Comparison of ENCODE assay signal across 17 cellular contexts in genomic region chr3:119560160-119560559, GRCh38. TPM values are rescaled to one million over a fixed set of nuclear protein-coding genes. Genes with fewer than 3 reads are reported as not detected.
DNase-seq lines count a peak whose midpoint lies in the region; ATAC-seq and TF ChIP-seq lines count a peak whose summit lies in the region.
"Had no signal": no experiment of that assay in that cellular context is flagged by ENCODE, and none has a peak within 500 bp of the region (broad histone marks: within the 10 kb centered on the region; RNA-seq: fewer than 3 reads in every experiment).

No MANE protein-coding gene starts in this region.

- no peaks in the 10 kb centered on the region for H3K4me1 ChIP-seq in Panc1 (ENCODE audit: control insufficient read depth, insufficient read depth, low read length)
- no peaks in the 10 kb centered on the region for H3K4me1 ChIP-seq in neuronal stem cell (ENCODE audit: control insufficient read depth in 2 of 2, insufficient read depth in 1 of 2, low read depth in 1 of 2, low read length in 2 of 2)
- H3K4me1 ChIP-seq in right lobe of liver = peaks cover 0 to 5% (median 0%) of the 10 kb centered on the region in 4 donors
- peaks cover 0 to 8% (median 3%) of the 10 kb centered on the region in 4 donors for H3K4me1 ChIP-seq in Peyer's patch

- H3K27me3 Mint-ChIP-seq in activated CD4-positive, alpha-beta T cell treated with anti-CD3 and anti-CD28 coated beads, Interleukin-2, amount 10 ng/mL, durations not matched to agents 24 days and 14 days = no peaks in the 10 kb centered on the region

- CTCF ChIA-PET in Panc1 (lab: Charles Lee) = interaction anchor here (0.7 kb wide), 1 partner anchor 116 kb away, joined by 7 read pairs; no protein-coding TSS in a partner anchor

- no peak overlapping the region for H3K4me2 ChIP-seq in neuronal stem cell (ENCODE audit: insufficient read depth, low read length, poor library complexity, severe bottlenecking)

- H3K4ac ChIP-seq in neuronal stem cell (ENCODE audit: low read length) = peak overlapping the region; percentile 6

- no peak overlapping the region for H4K91ac ChIP-seq in neuronal stem cell (ENCODE audit: low read depth, low read length, poor library complexity)

- H3K9ac ChIP-seq in neuronal stem cell (ENCODE audit: low read depth, low read length, poor library complexity) = no peak overlapping the region

- no peak overlapping the region for H2AK5ac ChIP-seq in neuronal stem cell (ENCODE audit: low read depth, low read length)

- peak overlapping the region; percentile 34 for H3K27ac Mint-ChIP-seq in activated CD4-positive, alpha-beta T cell treated with anti-CD3 and anti-CD28 coated beads, Interleukin-2, amount 10 ng/mL, durations not matched to agents 24 days and 14 days
- H3K27ac Mint-ChIP-seq: nephron progenitor cell had no signal

- H3K4me3 ChIP-seq in Panc1 (ENCODE audit: low read depth in 2 of 2, low read length in 2 of 2) (no peak overlapping the region), neuronal stem cell (ENCODE audit: low read length in 2 of 2) (no peak overlapping the region), right lobe of liver (no peak overlapping the region), Peyer's patch (no peak overlapping the region)
- H3K4me3 ChIP-seq: cardiac muscle cell, upper lobe of right lung had no signal

- H3K4me3 Mint-ChIP-seq in activated CD4-positive, alpha-beta T cell treated with anti-CD3 and anti-CD28 coated beads, Interleukin-2, amount 10 ng/mL, durations not matched to agents 24 days and 14 days = peak overlapping the region; percentile 5
- H3K4me3 Mint-ChIP-seq: nephron progenitor cell had no signal

- H3K36me3 ChIP-seq in Panc1 (ENCODE audit: control insufficient read depth, insufficient read depth, low read length) (no peaks in the 10 kb centered on the region), neuronal stem cell (replicated peaks in 1 of 2; ENCODE audit: control insufficient read depth in 2 of 2, insufficient read depth in 2 of 2, low read length in 2 of 2) (no peaks in the 10 kb centered on the region), right lobe of liver (no peaks in the 10 kb centered on the region), Peyer's patch (no peaks in the 10 kb centered on the region)
- H3K36me3 ChIP-seq: cardiac muscle cell, upper lobe of right lung had no signal

- no peak overlapping the region for H4K8ac ChIP-seq in neuronal stem cell (ENCODE audit: low read depth, low read length)

- in situ Hi-C loops in Panc1 (cut with HindIII; ENCODE audit: low pct_unique_long_range_greater_than_20kb, low sequenced_read_pairs) = no loop called here

- DNase-seq in activated CD4-positive, alpha-beta T cell treated with anti-CD3 and anti-CD28 coated beads, Interleukin-2, amount 10 ng/mL, durations not matched to agents 24 days and 14 days = no peak
- no peak for DNase-seq in activated CD4-positive, alpha-beta T cell treated with anti-CD3 and anti-CD28 coated beads for 4 hours
- DNase-seq in Panc1 (ENCODE audit: low read depth, low spot score) = no peak
- no peak for DNase-seq in neuronal stem cell (ENCODE audit: low spot score)
- DNase-seq in HuH-7 (ENCODE audit: low spot score) = no peak
- no peak for DNase-seq in right lobe of liver
- DNase-seq in Peyer's patch = no peak
- DNase-seq: activated gamma-delta T cell, amniotic stem cell, GOT3, NCI-H2081 treated with DMSO at 0.1 percent for 48 hours had no signal

- H2BK5ac ChIP-seq in neuronal stem cell (ENCODE audit: low read length) = no peak overlapping the region

- H2BK120ac ChIP-seq in neuronal stem cell (ENCODE audit: low read depth, low read length) = no peak overlapping the region

- no peaks in the 10 kb centered on the region for H3K79me1 ChIP-seq in neuronal stem cell (ENCODE audit: low read depth, low read length)

- H2BK12ac ChIP-seq in neuronal stem cell (ENCODE audit: low read length) = no peak overlapping the region

- H3K27me3 ChIP-seq in Panc1 (ENCODE audit: control insufficient read depth, insufficient read depth, low read length) (no peaks in the 10 kb centered on the region; the same call in 1 of the 2 replicates), neuronal stem cell (ENCODE audit: control insufficient read depth in 3 of 3, insufficient read depth in 3 of 3, low read depth in 1 of 3, low read length in 3 of 3) (peaks cover 0 to 21% (median 0%) of the 10 kb centered on the region in 3 experiments), right lobe of liver (no peaks in the 10 kb centered on the region), Peyer's patch (no peaks in the 10 kb centered on the region)
- H3K27me3 ChIP-seq: cardiac muscle cell, upper lobe of right lung had no signal

- no peak for TF ChIP-seq CTCF in Panc1 (IDR thresholded peaks at IDR 0.05)
- no peak for TF ChIP-seq CTCF in right lobe of liver (IDR thresholded peaks at IDR 0.05)
- TF ChIP-seq CTCF in Peyer's patch (IDR thresholded peaks at IDR 0.05) = no peak

- no peak overlapping the region for H3K23ac ChIP-seq in neuronal stem cell (ENCODE audit: low read depth, low read length, poor library complexity)

- peaks cover 18% of the 10 kb centered on the region for H3K36me3 Mint-ChIP-seq in activated CD4-positive, alpha-beta T cell treated with anti-CD3 and anti-CD28 coated beads, Interleukin-2, amount 10 ng/mL, durations not matched to agents 24 days and 14 days (ENCODE audit: low read depth)

- no peak overlapping the region for H2BK15ac ChIP-seq in neuronal stem cell (ENCODE audit: low read length)

- no peak for TF ChIP-seq POLR2A in right lobe of liver (IDR thresholded peaks at IDR 0.05)
- TF ChIP-seq POLR2A in Peyer's patch (IDR thresholded peaks at IDR 0.05) = no peak

- WGBS in neuronal stem cell (ENCODE audit: extremely low coverage in 2 of 2, insufficient read length in 2 of 2, insufficient replicate concordance in 1 of 2), 2 donors = no CpG with 5 or more reads among the region's 5 CpGs
- 81% methylated on average over 5 of the region's 5 CpGs for WGBS in right lobe of liver (ENCODE audit: insufficient coverage, low coverage, low lambda C conversion rate, missing lambda C conversion rate)

- ATAC-seq in GM21723 (IDR thresholded peaks at IDR 0.05; ENCODE audit: unreplicated experiment) (peak; percentile 1), Panc1 (peak; percentile 31; the same call in 1 of the 2 replicates), right lobe of liver (no peak)

- H3K9me3 Mint-ChIP-seq in activated CD4-positive, alpha-beta T cell treated with anti-CD3 and anti-CD28 coated beads, Interleukin-2, amount 10 ng/mL, durations not matched to agents 24 days and 14 days = no peaks in the 10 kb centered on the region
- H3K9me3 Mint-ChIP-seq: nephron progenitor cell; stimulated activated naive CD8-positive, alpha-beta T cell treated with anti-CD3 and anti-CD28 coated beads, Interleukin-15, amount 100 ng/mL, for 72 hours had no signal

- POLR2A ChIA-PET in Panc1 (lab: Charles Lee) = no interaction called here

- intact Hi-C loops in activated CD4-positive, alpha-beta T cell treated with anti-CD3 and anti-CD28 coated beads, Interleukin-2, amount 10 ng/mL, durations not matched to agents 24 days and 14 days (cut with micrococcal nuclease) = no loop called here
- intact Hi-C loops in Panc1 (cut with micrococcal nuclease; ENCODE audit: unreplicated experiment) (loop anchor here (10.0 kb wide), 1 partner anchor 675 kb away; no protein-coding TSS in a partner anchor), right lobe of liver (cut with DNase I) (no loop called here)

- H3K14ac ChIP-seq in neuronal stem cell (ENCODE audit: low read length) = no peak overlapping the region

- no peaks in the 10 kb centered on the region for H3K9me3 ChIP-seq in Panc1 (ENCODE audit: control insufficient read depth, insufficient read depth, low read depth, low read length)
- H3K9me3 ChIP-seq in neuronal stem cell (replicated peaks in 1 of 2; ENCODE audit: control insufficient read depth in 2 of 2, insufficient read depth in 1 of 2, low read depth in 1 of 2, low read length in 2 of 2) = no peaks in the 10 kb centered on the region
- no peaks in the 10 kb centered on the region for H3K9me3 ChIP-seq in right lobe of liver
- H3K9me3 ChIP-seq in Peyer's patch = no peaks in the 10 kb centered on the region
- H3K9me3 ChIP-seq: upper lobe of right lung had no signal

- no TSS peak for BruUV-seq in Panc1 (replicated peaks; lab: Mats Ljungman, UMichigan)

- no peak overlapping the region for H3K27ac ChIP-seq in Panc1 (ENCODE audit: low read length)
- no peak overlapping the region for H3K27ac ChIP-seq in neuronal stem cell (replicated peaks; ENCODE audit: low read length)
- no peak overlapping the region for H3K27ac ChIP-seq in right lobe of liver
- peak overlapping the region in 1 of 4 donors; percentile 55 for H3K27ac ChIP-seq in Peyer's patch
- H3K27ac ChIP-seq: cardiac muscle cell, RWPE1, upper lobe of right lung had no signal

- peaks cover 47% of the 10 kb centered on the region for H3K4me1 Mint-ChIP-seq in activated CD4-positive, alpha-beta T cell treated with anti-CD3 and anti-CD28 coated beads, Interleukin-2, amount 10 ng/mL, durations not matched to agents 24 days and 14 days
- H3K4me1 Mint-ChIP-seq: nephron progenitor cell had no signal

- no peak overlapping the region for H3K18ac ChIP-seq in neuronal stem cell (ENCODE audit: low read length)

- no peak overlapping the region for H2AFZ ChIP-seq in neuronal stem cell (ENCODE audit: low read length)

RNA-seq across cellular contexts. Expression of gene CD80, which starts 0.7 kb away (rescaled TPM):
- total RNA-seq in activated CD4-positive, alpha-beta T cell treated with anti-CD3 and anti-CD28 coated beads, Interleukin-2, amount 10 ng/mL, durations not matched to agents 24 days and 14 days = 12.5 and 13.0 TPM in 2 replicates
- total RNA-seq in Panc1 (2021; ENCODE audit: unreplicated experiment) = 0.15 TPM
- not detected for polyA plus RNA-seq in Panc1 (2012; ENCODE audit: insufficient read length)
- not detected for polyA plus RNA-seq in neuronal stem cell (2013, experiment 1 of 2)
- not detected for polyA plus RNA-seq in neuronal stem cell (2013, experiment 2 of 2)
- total RNA-seq in right lobe of liver = 1 to 10 TPM in 2 of 6 experiments, under 1 TPM in 4; 0.26 to 1.3 (median 0.51) TPM
- total RNA-seq in Peyer's patch = 10 to 100 TPM in 1 of 4 donors, 1 to 10 TPM in 1, not detected in 2; 4.2 to 19.8 TPM
- polyA plus RNA-seq: cardiac muscle cell had no signal

RNA-seq across cellular contexts. Expression of gene ADPRH, which starts 19.1 kb away (rescaled TPM):
- total RNA-seq in activated CD4-positive, alpha-beta T cell treated with anti-CD3 and anti-CD28 coated beads, Interleukin-2, amount 10 ng/mL, durations not matched to agents 24 days and 14 days = 3.6 and 4.2 TPM in 2 replicates
- total RNA-seq in Panc1 (2021; ENCODE audit: unreplicated experiment) = 7.8 TPM
- polyA plus RNA-seq in Panc1 (2012; ENCODE audit: insufficient read length) = 7.1 TPM
- polyA plus RNA-seq in neuronal stem cell (2013, experiment 1 of 2) = 0.91 TPM
- 0.94 TPM for polyA plus RNA-seq in neuronal stem cell (2013, experiment 2 of 2)
- 1 to 10 TPM; 2.5 to 3.8 (median 2.8) TPM for total RNA-seq in right lobe of liver
- 1 to 10 TPM in 3 of 4 donors, under 1 TPM in 1; 0.35 to 5.0 (median 1.4) TPM for total RNA-seq in Peyer's patch

RNA-seq across cellular contexts. Expression of gene PLA1A, which starts 37.5 kb away (rescaled TPM):
- 0.26 and 0.31 TPM in 2 replicates for total RNA-seq in activated CD4-positive, alpha-beta T cell treated with anti-CD3 and anti-CD28 coated beads, Interleukin-2, amount 10 ng/mL, durations not matched to agents 24 days and 14 days
- total RNA-seq in Panc1 (2021; ENCODE audit: unreplicated experiment) (not detected), right lobe of liver (10 to 100 TPM in 5 of 6 experiments, 1 to 10 TPM in 1; 9.9 to 30.2 (median 15.9) TPM), Peyer's patch (1 to 10 TPM in 1 of 4 donors, under 1 TPM in 2, not detected in 1; 0.70 to 4.1 (median 0.85) TPM)
- polyA plus RNA-seq in Panc1 (2012; ENCODE audit: insufficient read length) = not detected
- polyA plus RNA-seq in neuronal stem cell (2013, experiment 1 of 2) = 0.03 TPM
- 0.03 TPM for polyA plus RNA-seq in neuronal stem cell (2013, experiment 2 of 2)
- total RNA-seq: cardiac muscle cell had no signal

Comparison
In these comparisons a context has a peak if more than half of its experiments do, and no peak if none do; other contexts are left out.
1. ATAC-seq: peak in GM21723 (single experiment) and Panc1 (single experiment); none in right lobe of liver (0 of 4).